17 cellular contexts compared by ENCODE assay signal in genomic region chr6:50721978-50722377, GRCh38. TPM values are rescaled to one million over a fixed set of nuclear protein-coding genes. Genes with fewer than 3 reads are reported as not detected.
DNase-seq lines count a peak whose midpoint lies in the region; ATAC-seq and TF ChIP-seq lines count a peak whose summit lies in the region.
"Had no signal": no experiment of that assay in that cellular context is flagged by ENCODE, and none has a peak within 500 bp of the region (broad histone marks: within the 10 kb centered on the region; RNA-seq: fewer than 3 reads in every experiment).

No MANE protein-coding gene starts in this region.

- no peak for DNase-seq in activated CD4-positive, alpha-beta T cell treated with anti-CD3 and anti-CD28 coated beads, Interleukin-2, amount 10 ng/mL, durations not matched to agents 7 days and 5 days
- no peak for DNase-seq in activated CD4-positive, alpha-beta T cell treated with anti-CD3 and anti-CD28 coated beads for 36 hours
- DNase-seq in GM23338 (ENCODE audit: low spot score) = peak; percentile 14
- peak; percentile 45 for DNase-seq in ecto neural progenitor cell (ENCODE audit: low spot score)
- DNase-seq in erythroblast (lab: John Stamatoyannopoulos, UW) = no peak
- DNase-seq: C1 segment of cervical spinal cord; Calu3; CD4-positive, alpha-beta memory T cell; COR-L47; DMS153; DND-41; H9 had no signal

- H3K4me1 Mint-ChIP-seq in activated CD4-positive, alpha-beta T cell treated with anti-CD3 and anti-CD28 coated beads, Interleukin-2, amount 10 ng/mL, durations not matched to agents 7 days and 5 days = peaks cover 16% of the 10 kb centered on the region
- peaks cover 8% of the 10 kb centered on the region for H3K4me1 Mint-ChIP-seq in activated CD4-positive, alpha-beta T cell treated with anti-CD3 and anti-CD28 coated beads for 36 hours
- H3K4me1 Mint-ChIP-seq in GM23338 = peaks cover 39% of the 10 kb centered on the region

- no peak for TF ChIP-seq CTCF in GM23338 (conservative IDR thresholded peaks at IDR 0.05; ENCODE audit: low read depth in 2 of 2)

- H3K9me2 ChIP-seq in GM23338 (ENCODE audit: insufficient read depth) = no peaks in the 10 kb centered on the region

- H3K27me3 ChIP-seq in GM23338 (ENCODE audit: insufficient read depth) = peaks cover 100% of the 10 kb centered on the region

- ATAC-seq in activated CD4-positive, alpha-beta T cell treated with anti-CD3 and anti-CD28 coated beads for 36 hours = no peak
- ATAC-seq in GM23338 = no peak
- no peak for ATAC-seq in HG02763 (IDR thresholded peaks at IDR 0.05; ENCODE audit: unreplicated experiment)
- ATAC-seq: HCT116 had no signal

- peaks cover 13% of the 10 kb centered on the region for H3K9me3 Mint-ChIP-seq in activated CD4-positive, alpha-beta T cell treated with anti-CD3 and anti-CD28 coated beads, Interleukin-2, amount 10 ng/mL, durations not matched to agents 7 days and 5 days
- no peaks in the 10 kb centered on the region for H3K9me3 Mint-ChIP-seq in activated CD4-positive, alpha-beta T cell treated with anti-CD3 and anti-CD28 coated beads for 36 hours (ENCODE audit: low read depth)
- peaks cover 3% of the 10 kb centered on the region; the same call in 1 of the 3 replicates for H3K9me3 Mint-ChIP-seq in GM23338

- CTCF ChIA-PET in activated CD4-positive, alpha-beta T cell treated with anti-CD3 and anti-CD28 coated beads, Interleukin-2, amount 10 ng/mL, durations not matched to agents 7 days and 5 days (lab: Charles Lee) = interaction anchor here (1.6 kb wide), 1 partner anchor 12 kb away, joined by 3 read pairs; no protein-coding TSS in a partner anchor
- CTCF ChIA-PET in activated CD4-positive, alpha-beta T cell treated with anti-CD3 and anti-CD28 coated beads for 36 hours (lab: Charles Lee) = interaction anchor here (0.7 kb wide), 1 partner anchor 426 kb away, joined by 3 read pairs; no protein-coding TSS in a partner anchor

- peak overlapping the region; percentile 19 for H3K27ac Mint-ChIP-seq in activated CD4-positive, alpha-beta T cell treated with anti-CD3 and anti-CD28 coated beads, Interleukin-2, amount 10 ng/mL, durations not matched to agents 7 days and 5 days
- H3K27ac Mint-ChIP-seq in activated CD4-positive, alpha-beta T cell treated with anti-CD3 and anti-CD28 coated beads for 36 hours = no peak overlapping the region
- no peak overlapping the region for H3K27ac Mint-ChIP-seq in GM23338
- H3K27ac Mint-ChIP-seq: CD4-positive, alpha-beta memory T cell; H9 had no signal

- H3K27me3 Mint-ChIP-seq in activated CD4-positive, alpha-beta T cell treated with anti-CD3 and anti-CD28 coated beads, Interleukin-2, amount 10 ng/mL, durations not matched to agents 7 days and 5 days = peaks cover 58% of the 10 kb centered on the region
- H3K27me3 Mint-ChIP-seq in activated CD4-positive, alpha-beta T cell treated with anti-CD3 and anti-CD28 coated beads for 36 hours = peaks cover 64% of the 10 kb centered on the region
- peaks cover 100% of the 10 kb centered on the region for H3K27me3 Mint-ChIP-seq in GM23338 (ENCODE audit: insufficient read depth, low read depth, poor library complexity)

- H3K4me3 Mint-ChIP-seq in activated CD4-positive, alpha-beta T cell treated with anti-CD3 and anti-CD28 coated beads, Interleukin-2, amount 10 ng/mL, durations not matched to agents 7 days and 5 days = no peak overlapping the region
- no peak overlapping the region for H3K4me3 Mint-ChIP-seq in activated CD4-positive, alpha-beta T cell treated with anti-CD3 and anti-CD28 coated beads for 36 hours
- H3K4me3 Mint-ChIP-seq in GM23338 = no peak overlapping the region
- H3K4me3 Mint-ChIP-seq: CD4-positive, alpha-beta memory T cell; H9 had no signal

- H3K4me1 ChIP-seq in GM23338 (ENCODE audit: insufficient read depth) = peaks cover 72% of the 10 kb centered on the region

- intact Hi-C loops in activated CD4-positive, alpha-beta T cell treated with anti-CD3 and anti-CD28 coated beads for 36 hours (cut with DNase I, micrococcal nuclease) = loop anchor here in 1 of 2 experiments (5.0 kb wide), 2 partner anchors 100 to 125 kb away; no protein-coding TSS in a partner anchor

- H2AFZ ChIP-seq in GM23338 = no peak overlapping the region

- POLR2A ChIA-PET in activated CD4-positive, alpha-beta T cell treated with anti-CD3 and anti-CD28 coated beads, Interleukin-2, amount 10 ng/mL, durations not matched to agents 7 days and 5 days (lab: Charles Lee) = no interaction called here
- POLR2A ChIA-PET in activated CD4-positive, alpha-beta T cell treated with anti-CD3 and anti-CD28 coated beads for 36 hours (lab: Charles Lee) = interaction anchor here (0.5 kb wide), 1 partner anchor 72 kb away, joined by 3 read pairs; no protein-coding TSS in a partner anchor

- no peak overlapping the region for H3K27ac ChIP-seq in GM23338 (ENCODE audit: low read depth)

- no peaks in the 10 kb centered on the region for H3K36me3 Mint-ChIP-seq in activated CD4-positive, alpha-beta T cell treated with anti-CD3 and anti-CD28 coated beads, Interleukin-2, amount 10 ng/mL, durations not matched to agents 7 days and 5 days (ENCODE audit: low read depth)
- no peaks in the 10 kb centered on the region for H3K36me3 Mint-ChIP-seq in activated CD4-positive, alpha-beta T cell treated with anti-CD3 and anti-CD28 coated beads for 36 hours (ENCODE audit: low read depth)
- no peaks in the 10 kb centered on the region for H3K36me3 Mint-ChIP-seq in GM23338 (ENCODE audit: low read depth)
- H3K36me3 Mint-ChIP-seq: CD4-positive, alpha-beta memory T cell had no signal

- H3K36me3 ChIP-seq in GM23338 (ENCODE audit: insufficient read depth) = no peaks in the 10 kb centered on the region

- no peak for TF ChIP-seq POLR2A in erythroblast (IDR thresholded peaks at IDR 0.05; ENCODE audit: low read length)

- no peaks in the 10 kb centered on the region for H3K79me2 ChIP-seq in GM23338 (replicated peaks; ENCODE audit: insufficient read depth)

- peaks cover 47% of the 10 kb centered on the region for H4K20me1 ChIP-seq in GM23338 (replicated peaks; ENCODE audit: insufficient read depth)

- no peak overlapping the region for H3K4me3 ChIP-seq in GM23338

- H3K4me2 ChIP-seq in GM23338 = peak overlapping the region; percentile 73

- H3F3A ChIP-seq in GM23338 (replicated peaks; ENCODE audit: low read depth) = peaks cover 19% of the 10 kb centered on the region

RNA-seq across cellular contexts. Expression of gene TFAP2D, which starts 8.7 kb away (rescaled TPM):
- total RNA-seq in activated CD4-positive, alpha-beta T cell treated with anti-CD3 and anti-CD28 coated beads, Interleukin-2, amount 10 ng/mL, durations not matched to agents 7 days and 5 days = not detected
- not detected for total RNA-seq in activated CD4-positive, alpha-beta T cell treated with anti-CD3 and anti-CD28 coated beads for 36 hours
- total RNA-seq in GM23338 (2014; rRNA removed; shearing (Covaris generic)) = not detected in 2 replicates
- polyA plus RNA-seq in GM23338 (2016; fragmentation: Nextera tagmentation; extraction: Ambion mirVana) = not detected in 2 replicates
- total RNA-seq: A172; A673; Calu3; CD4-positive, alpha-beta memory T cell; H9 had no signal
- polyA plus RNA-seq: BJ; CD4-positive, alpha-beta memory T cell had no signal

Comparison
In these comparisons a context has a peak if more than half of its experiments do, and no peak if none do; other contexts are left out.
1. DNase-seq: peak in GM23338 (single experiment) and ecto neural progenitor cell (single experiment); none in activated CD4-positive, alpha-beta T cell treated with anti-CD3 and anti-CD28 coated beads, Interleukin-2, amount 10 ng/mL, durations not matched to agents 7 days and 5 days (single experiment), activated CD4-positive, alpha-beta T cell treated with anti-CD3 and anti-CD28 coated beads for 36 hours (single experiment) and erythroblast (0 of 2).